In the genomic region with DNA sequence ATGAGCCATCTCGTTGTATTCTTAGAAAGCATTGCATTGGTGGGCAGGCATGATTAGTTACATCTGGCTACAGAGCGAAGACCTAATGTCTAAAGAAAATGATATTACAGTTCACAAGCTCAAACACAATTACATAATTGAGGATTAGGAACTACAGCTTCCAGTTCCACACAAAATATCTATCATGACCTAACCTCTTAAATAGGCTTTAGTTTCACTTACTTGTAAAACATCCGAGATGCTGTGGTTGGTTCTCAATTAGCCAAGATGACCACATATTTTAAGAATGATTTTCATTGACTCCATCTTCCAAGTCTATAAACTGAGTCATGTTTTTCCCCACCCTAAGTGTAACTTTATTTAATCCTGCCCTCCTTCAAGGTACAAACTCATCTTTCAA, we compare ENCODE assay signal across 26 cellular contexts.
DNase-seq lines count a peak whose midpoint lies in the region; ATAC-seq, FAIRE-seq and TF ChIP-seq lines count a peak whose summit lies in the region.
"Had no signal": no experiment of that assay in that cellular context is flagged by ENCODE, and none has a peak within 500 bp of the region (broad histone marks: within the 10 kb centered on the region; RNA-seq: fewer than 3 reads in every experiment).

No MANE protein-coding gene starts in this region.

- no peak overlapping the region for H3K27ac ChIP-seq in astrocyte (ENCODE audit: low read depth, low read length)
- H3K27ac ChIP-seq: BLaER1 treated with 17β-estradiol and CSF1 and Interleukin-3, amounts not matched to agents 10 nM and 100 nM; SJSA1 had no signal

- H2AFZ ChIP-seq in astrocyte (ENCODE audit: low read depth, low read length), result no peak overlapping the region

- H3K27ac Mint-ChIP-seq in astrocyte (ENCODE audit: unreplicated experiment), result no peak overlapping the region
- H3K27ac Mint-ChIP-seq: CD4-positive, alpha-beta memory T cell had no signal

- no peaks in the 10 kb centered on the region for H3K4me1 ChIP-seq in astrocyte (ENCODE audit: insufficient read depth, low read length)
- H3K4me1 ChIP-seq: HAP-1, SJSA1 had no signal

- no peak overlapping the region for H3K4me3 ChIP-seq in AG10803 (ENCODE audit: low read length)
- no peak overlapping the region for H3K4me3 ChIP-seq in astrocyte (ENCODE audit: insufficient read depth, low read depth, low read length)
- H3K4me3 ChIP-seq: BLaER1 treated with 17β-estradiol and CSF1 and Interleukin-3, amounts not matched to agents 10 nM and 100 nM; HAP-1; SJSA1 had no signal

- peaks cover 2% of the 10 kb centered on the region for H3K9me3 Mint-ChIP-seq in astrocyte (ENCODE audit: unreplicated experiment)

- H3K36me3 ChIP-seq in astrocyte (ENCODE audit: insufficient read depth, low read length), result no peaks in the 10 kb centered on the region
- H3K36me3 ChIP-seq: BLaER1 treated with 17β-estradiol and CSF1 and Interleukin-3, amounts not matched to agents 10 nM and 100 nM; HAP-1; SJSA1 had no signal

- no peaks in the 10 kb centered on the region for H3K27me3 ChIP-seq in astrocyte (ENCODE audit: insufficient read depth, low read length)
- H3K27me3 ChIP-seq: BLaER1 treated with 17β-estradiol and CSF1 and Interleukin-3, amounts not matched to agents 10 nM and 100 nM; SJSA1 had no signal

- H3K4me2 ChIP-seq in astrocyte (ENCODE audit: low read length), result no peak overlapping the region
- H3K4me2 ChIP-seq: BLaER1 treated with 17β-estradiol and CSF1 and Interleukin-3, amounts not matched to agents 10 nM and 100 nM had no signal

- FAIRE-seq in astrocyte (lab: Jason Lieb, UNC), result no peak
- no peak for FAIRE-seq in D721Med (lab: Jason Lieb, UNC)
- FAIRE-seq: A204.1, G401.6, HTR-8/SVneo had no signal

- DNase-seq in AG10803 (ENCODE audit: low read depth) (peak; percentile 58), GM04503 (ENCODE audit: low read depth) (peak; percentile 49), astrocyte (ENCODE audit: low read depth) (peak; percentile 75), left kidney (ENCODE audit: low read depth, low spot score) (peak; percentile 51), OCI-M2 (lab: John Stamatoyannopoulos, UW; ENCODE audit: unreplicated experiment) (no peak), D721Med (ENCODE audit: insufficient read length, low spot score) (no peak), NOMO-1 (lab: John Stamatoyannopoulos, UW; ENCODE audit: unreplicated experiment in 2 of 2) (no peak)
- DNase-seq: Caco-2; CD4-positive, alpha-beta memory T cell; DND-41; KG1; NCI-H1092 treated with DMSO at 0.1 percent for 48 hours; NCI-H146; NCI-H2029; NCI-H345; NCI-H524; NCI-H82; OCI-M1 had no signal

- H3K36me3 Mint-ChIP-seq in astrocyte (ENCODE audit: low read depth, unreplicated experiment), result peaks cover 14% of the 10 kb centered on the region
- H3K36me3 Mint-ChIP-seq: CD4-positive, alpha-beta memory T cell had no signal

- no peaks in the 10 kb centered on the region for H4K20me1 ChIP-seq in astrocyte (ENCODE audit: insufficient read depth, low read length)
- H4K20me1 ChIP-seq: BLaER1 treated with 17β-estradiol and CSF1 and Interleukin-3, amounts not matched to agents 10 nM and 100 nM had no signal

- H3K4me3 Mint-ChIP-seq in astrocyte (ENCODE audit: unreplicated experiment), result no peak overlapping the region
- H3K4me3 Mint-ChIP-seq: CD4-positive, alpha-beta memory T cell had no signal

- H3K9ac ChIP-seq in astrocyte (ENCODE audit: low read length), result no peak overlapping the region
- H3K9ac ChIP-seq: BLaER1 treated with 17β-estradiol and CSF1 and Interleukin-3, amounts not matched to agents 10 nM and 100 nM had no signal

- peaks cover 3% of the 10 kb centered on the region for H3K4me1 Mint-ChIP-seq in astrocyte (ENCODE audit: low read depth, unreplicated experiment)
- H3K4me1 Mint-ChIP-seq: CD4-positive, alpha-beta memory T cell had no signal

- no peak for ATAC-seq in GM18868 (IDR thresholded peaks at IDR 0.05; ENCODE audit: unreplicated experiment)
- ATAC-seq: Right ventricle myocardium inferior had no signal

- H3K27me3 Mint-ChIP-seq in astrocyte (ENCODE audit: low read depth, unreplicated experiment), result no peaks in the 10 kb centered on the region
- H3K27me3 Mint-ChIP-seq: CD4-positive, alpha-beta memory T cell had no signal

- TF ChIP-seq CTCF in AG10803 (conservative IDR thresholded peaks at IDR 0.05; ENCODE audit: low read length), result no peak
- TF ChIP-seq CTCF in astrocyte (IDR thresholded peaks at IDR 0.05; ENCODE audit: insufficient read depth, low read depth, low read length), result no peak
- no peak for TF ChIP-seq CTCF in D721Med (IDR thresholded peaks at IDR 0.05; ENCODE audit: insufficient read depth, missing control alignments)

- H3K9me3 ChIP-seq in astrocyte (ENCODE audit: insufficient read depth, low read depth, low read length), result no peaks in the 10 kb centered on the region
- H3K9me3 ChIP-seq: BLaER1 treated with 17β-estradiol and CSF1 and Interleukin-3, amounts not matched to agents 10 nM and 100 nM; Caco-2; HAP-1; SJSA1 had no signal

- H3K79me2 ChIP-seq in astrocyte (ENCODE audit: insufficient read depth, low read length), result no peaks in the 10 kb centered on the region

Comparison
In these comparisons a context has a peak if more than half of its experiments do, and no peak if none do; other contexts are left out.
1. DNase-seq: peak in AG10803 (single experiment), GM04503 (single experiment), astrocyte (single experiment) and left kidney (single experiment); none in OCI-M2 (single experiment), D721Med (single experiment) and NOMO-1 (0 of 2).